ENCODE assay signal across 12 cellular contexts in genomic region chr17:61393550-61393903, GRCh38. TPM values are rescaled to one million over a fixed set of nuclear protein-coding genes. Genes with fewer than 3 reads are reported as not detected.
DNase-seq lines count a peak whose midpoint lies in the region; ATAC-seq, FAIRE-seq and TF ChIP-seq lines count a peak whose summit lies in the region.
"Had no signal": no experiment of that assay in that cellular context is flagged by ENCODE, and none has a peak within 500 bp of the region (broad histone marks: within the 10 kb centered on the region; RNA-seq: fewer than 3 reads in every experiment).

No MANE protein-coding gene starts in this region.

- ATAC-seq in IMR-90 (ENCODE audit: low read depth) (no peak), HG02840 (IDR thresholded peaks at IDR 0.05; ENCODE audit: low FRiP score, unreplicated experiment) (no peak)

- peak overlapping the region; percentile 14; the same call in 1 of the 2 replicates for H3K14ac ChIP-seq in IMR-90 (replicated peaks; ENCODE audit: low read depth, low read length)

- WGBS in IMR-90 (ENCODE audit: extremely low coverage in 2 of 2, insufficient read length in 1 of 2), 2 experiments = no CpG with 5 or more reads among the region's 3 CpGs

- no peak overlapping the region for H3K56ac ChIP-seq in IMR-90 (ENCODE audit: extremely low read depth, insufficient read depth, low read length)

- H3K4me1 ChIP-seq in DOHH2 (ENCODE audit: control insufficient read depth, low read length) (no peaks in the 10 kb centered on the region), IMR-90 (ENCODE audit: control insufficient read depth, insufficient read depth, low read length) (peaks cover 26% of the 10 kb centered on the region), astrocyte (ENCODE audit: insufficient read depth, low read length) (peaks cover 13% of the 10 kb centered on the region), uterus (peaks cover 0 to 15% of the 10 kb centered on the region in 2 donors)

- peak overlapping the region; percentile 44 for H2BK5ac ChIP-seq in IMR-90 (ENCODE audit: low read depth, low read length, poor library complexity, severe bottlenecking)

- DNase-seq in IMR-90 (peak; percentile 18), astrocyte (ENCODE audit: low read depth) (no peak), NCI-H187 treated with DMSO at 0.1 percent for 48 hours (lab: John Stamatoyannopoulos, UW) (no peak), erythroblast (lab: John Stamatoyannopoulos, UW) (no peak), uterus (no peak)
- DNase-seq: activated CD4-positive, alpha-beta T cell treated with anti-CD3 and anti-CD28 coated beads, Interleukin-2, amount 50 U/mL, for 1 hour; hippocampal formation; NCI-H226 had no signal

- peak overlapping the region; percentile 97 for H3K23ac ChIP-seq in IMR-90 (ENCODE audit: low read depth, low read length)

- H3K27ac ChIP-seq in DOHH2 (ENCODE audit: low read depth, low read length) = no peak overlapping the region
- H3K27ac ChIP-seq in IMR-90 (ENCODE audit: insufficient read depth, low read length) = peak overlapping the region; percentile 26
- no peak overlapping the region for H3K27ac ChIP-seq in astrocyte (ENCODE audit: low read depth, low read length)
- peak overlapping the region in 1 of 2 donors; percentile 35 for H3K27ac ChIP-seq in uterus
- H3K27ac ChIP-seq: neutrophil had no signal

- dilution Hi-C loops in IMR-90 (cut with HindIII; ENCODE audit: low sequenced_read_pairs, unreplicated experiment) = no loop called here

- H4K91ac ChIP-seq in IMR-90 (ENCODE audit: insufficient read depth, low read depth, low read length) = peak overlapping the region; percentile 45; the same call in 1 of the 2 replicates

- H3K18ac ChIP-seq in IMR-90 (ENCODE audit: low read depth, low read length) = peak overlapping the region; percentile 10; the same call in 1 of the 2 replicates

- peaks cover 66% of the 10 kb centered on the region for H3K27me3 Mint-ChIP-seq in astrocyte (ENCODE audit: low read depth, unreplicated experiment)
- peaks cover 50% of the 10 kb centered on the region for H3K27me3 Mint-ChIP-seq in nephron (ENCODE audit: low read depth)

- no peaks in the 10 kb centered on the region for H3K9me2 ChIP-seq in DOHH2 (replicated peaks; ENCODE audit: control insufficient read depth, low read length)

- no peak for FAIRE-seq in astrocyte (lab: Jason Lieb, UNC)

- H3K27me3 ChIP-seq in DOHH2 (ENCODE audit: control insufficient read depth, low read length) = peaks cover 2% of the 10 kb centered on the region; the same call in 1 of the 2 replicates
- no peaks in the 10 kb centered on the region for H3K27me3 ChIP-seq in IMR-90 (ENCODE audit: control insufficient read depth, insufficient read depth, low read length)
- peaks cover 20% of the 10 kb centered on the region for H3K27me3 ChIP-seq in astrocyte (ENCODE audit: insufficient read depth, low read length)
- H3K27me3 ChIP-seq in uterus = peaks cover 0 to 10% of the 10 kb centered on the region in 2 donors

- H3K4me2 ChIP-seq in DOHH2 (ENCODE audit: low read length) = no peak overlapping the region
- no peak overlapping the region; the same call in 1 of the 2 replicates for H3K4me2 ChIP-seq in IMR-90 (ENCODE audit: low read depth, low read length)
- H3K4me2 ChIP-seq in astrocyte (ENCODE audit: low read length) = no peak overlapping the region

- peak; percentile 51 for TF ChIP-seq CTCF in DOHH2 (IDR thresholded peaks at IDR 0.05; ENCODE audit: low read depth, low read length, poor library complexity, severe bottlenecking)
- TF ChIP-seq CTCF in IMR-90 (conservative IDR thresholded peaks at IDR 0.05; ENCODE audit: low read depth, low read length) = peak; percentile 43
- TF ChIP-seq CTCF in astrocyte (IDR thresholded peaks at IDR 0.05; ENCODE audit: insufficient read depth, low read depth, low read length) = peak; percentile 5
- peak in 2 of 3 experiments; percentile 11 to 14 for TF ChIP-seq CTCF in nephron (IDR thresholded peaks at IDR 0.05; ENCODE audit: unreplicated experiment in 3 of 3)
- no peak for TF ChIP-seq CTCF in uterus (IDR thresholded peaks at IDR 0.05)

- no peaks in the 10 kb centered on the region for H3K79me2 ChIP-seq in DOHH2 (ENCODE audit: control insufficient read depth, low read length)
- peaks cover 8% of the 10 kb centered on the region for H3K79me2 ChIP-seq in astrocyte (ENCODE audit: insufficient read depth, low read length)

- in situ Hi-C loops in IMR-90 (cut with MboI; ENCODE audit: low sequenced_read_pairs) = loop anchor here (5.0 kb wide), 3 partner anchors 81 to 391 kb away; no protein-coding TSS in a partner anchor

- no peaks in the 10 kb centered on the region for H3F3A ChIP-seq in DOHH2 (ENCODE audit: control insufficient read depth, insufficient read depth)

- H3K79me1 ChIP-seq in IMR-90 (ENCODE audit: low read depth in 1 of 2, low read length in 2 of 2) = peaks cover 6 to 72% of the 10 kb centered on the region in 2 experiments

- POLR2A ChIA-PET in IMR-90 (lab: Charles Lee; ENCODE audit: unreplicated experiment) = interaction anchor here (0.9 to 1.1 kb wide), 2 partner anchors 84 to 175 kb away, joined by 3 to 4 read pairs; no protein-coding TSS in a partner anchor

- H3K36me3 Mint-ChIP-seq in astrocyte (ENCODE audit: low read depth, unreplicated experiment) (peaks cover 4% of the 10 kb centered on the region), nephron (ENCODE audit: low read depth) (peaks cover 10% of the 10 kb centered on the region)

- H3K4ac ChIP-seq in IMR-90 (ENCODE audit: low read depth, low read length) = peak overlapping the region; percentile 100

- peak overlapping the region in 1 of 2 experiments; percentile 89; a peak in 2 of 4 replicates for H4K8ac ChIP-seq in IMR-90 (ENCODE audit: low read depth in 2 of 2, low read length in 2 of 2)

- H3K9me1 ChIP-seq in IMR-90 (ENCODE audit: insufficient read depth, low read length) = peaks cover 27% of the 10 kb centered on the region

- peak overlapping the region; percentile 65 for H2AK9ac ChIP-seq in IMR-90 (replicated peaks; ENCODE audit: low read depth, low read length, poor library complexity)

- TF ChIP-seq RAD21 in IMR-90 (IDR thresholded peaks at IDR 0.05; ENCODE audit: low read length) = peak; percentile 16; the same call in 1 of the 2 replicates

- no peak overlapping the region for H3K27ac Mint-ChIP-seq in astrocyte (ENCODE audit: unreplicated experiment)
- peak overlapping the region in 2 of 3 experiments; percentile 87 to 93 for H3K27ac Mint-ChIP-seq in nephron

- TF ChIP-seq POLR2A in IMR-90 (IDR thresholded peaks at IDR 0.05; ENCODE audit: low read depth, low read length) (no peak), erythroblast (IDR thresholded peaks at IDR 0.05; ENCODE audit: low read length) (no peak), uterus (IDR thresholded peaks at IDR 0.05) (no peak)

- CTCF ChIA-PET in IMR-90 (lab: Yijun Ruan, JAX) = interaction anchor here (2.0 kb wide), 1 partner anchor 392 kb away, joined by 10 read pairs; no protein-coding TSS in a partner anchor

- H3K4me3 Mint-ChIP-seq in astrocyte (ENCODE audit: unreplicated experiment) (no peak overlapping the region), nephron (no peak overlapping the region)

- no peak overlapping the region for H3K9ac ChIP-seq in IMR-90 (ENCODE audit: low read depth, low read length)
- no peak overlapping the region for H3K9ac ChIP-seq in astrocyte (ENCODE audit: low read length)

- H4K20me1 ChIP-seq in DOHH2 (ENCODE audit: control insufficient read depth, insufficient read depth, low read depth, low read length) (no peaks in the 10 kb centered on the region), IMR-90 (ENCODE audit: insufficient read depth, low read length) (peaks cover 7% of the 10 kb centered on the region), astrocyte (ENCODE audit: insufficient read depth, low read length) (no peaks in the 10 kb centered on the region)

- H3K9me3 ChIP-seq in DOHH2 (ENCODE audit: control insufficient read depth, insufficient read depth, low read length) = no peaks in the 10 kb centered on the region
- no peaks in the 10 kb centered on the region for H3K9me3 ChIP-seq in IMR-90 (ENCODE audit: control insufficient read depth, insufficient read depth, low read length)
- no peaks in the 10 kb centered on the region for H3K9me3 ChIP-seq in astrocyte (ENCODE audit: insufficient read depth, low read depth, low read length)
- no peaks in the 10 kb centered on the region for H3K9me3 ChIP-seq in uterus
- H3K9me3 ChIP-seq: neutrophil had no signal

- H4K5ac ChIP-seq in IMR-90 (ENCODE audit: low read depth, low read length) = no peak overlapping the region

- no peak overlapping the region for H2AFZ ChIP-seq in IMR-90 (replicated peaks; ENCODE audit: low read length, poor library complexity)
- no peak overlapping the region for H2AFZ ChIP-seq in astrocyte (ENCODE audit: low read depth, low read length)

- peaks cover 4% of the 10 kb centered on the region for H3K4me1 Mint-ChIP-seq in astrocyte (ENCODE audit: low read depth, unreplicated experiment)
- H3K4me1 Mint-ChIP-seq in nephron = peaks cover 67% of the 10 kb centered on the region

- peak overlapping the region; percentile 98 for H2AK5ac ChIP-seq in IMR-90 (ENCODE audit: low read depth, low read length)

- 0 out of 3 replicates have a peak overlapping the region, but pooled peaks have one; percentile 77 for H2BK15ac ChIP-seq in IMR-90 (ENCODE audit: low read depth, low read length)

- H2BK20ac ChIP-seq in IMR-90 (ENCODE audit: low read depth, low read length) = peak overlapping the region; percentile 15

- H3K9me3 Mint-ChIP-seq in astrocyte (ENCODE audit: unreplicated experiment) (peaks cover 28% of the 10 kb centered on the region), nephron (no peaks in the 10 kb centered on the region)

- BruUV-seq in IMR-90 (replicated peaks; lab: Mats Ljungman, UMichigan) = no TSS peak

- peak overlapping the region; percentile 96 for H2BK120ac ChIP-seq in IMR-90 (ENCODE audit: low read depth, low read length)

- H3K36me3 ChIP-seq in DOHH2 (ENCODE audit: control insufficient read depth, low read length) (no peaks in the 10 kb centered on the region), IMR-90 (ENCODE audit: control insufficient read depth, insufficient read depth, low read length) (peaks cover 6% of the 10 kb centered on the region; the same call in 1 of the 2 replicates), astrocyte (ENCODE audit: insufficient read depth, low read length) (no peaks in the 10 kb centered on the region), uterus (no peaks in the 10 kb centered on the region)

- H3K4me3 ChIP-seq in DOHH2 (ENCODE audit: low read length) (no peak overlapping the region), IMR-90 (ENCODE audit: insufficient read depth, low read depth, low read length) (no peak overlapping the region), astrocyte (ENCODE audit: insufficient read depth, low read depth, low read length) (no peak overlapping the region), uterus (no peak overlapping the region)

- intact Hi-C loops in IMR-90 (cut with micrococcal nuclease) (loop anchor here (10.0 kb wide), 1 partner anchor 489 kb away; no protein-coding TSS in a partner anchor), uterus (cut with DNase I; ENCODE audit: low total_unique reads) (loop anchor here (10.0 kb wide), 1 partner anchor 389 kb away; no protein-coding TSS in a partner anchor)

RNA-seq across cellular contexts. Expression of gene TBX2, which starts 6.1 kb away (rescaled TPM):
- 20.1 and 23.6 TPM in 2 replicates for total RNA-seq in IMR-90 (2012; rRNA removed)
- polyA plus RNA-seq in IMR-90 (2012; rRNA removed) = 64.1 and 69.2 TPM in 2 replicates
- polyA plus RNA-seq in IMR-90 (2012; cell fraction: cytosol; rRNA removed) = 41.5 and 81.3 TPM in 2 replicates
- 159 and 319 TPM in 2 replicates for polyA plus RNA-seq in IMR-90 (2012; cell fraction: nucleus; rRNA removed; ENCODE audit: low replicate concordance)
- total RNA-seq in astrocyte = 0.50 and 0.53 TPM in 2 replicates
- 10 to 100 TPM in 3 of 4 donors, under 1 TPM in 1; 0.29 to 40.5 (median 27.4) TPM for total RNA-seq in uterus

RNA-seq across cellular contexts. Expression of gene TBX4, which starts 58.7 kb away (rescaled TPM):
- total RNA-seq in IMR-90 (2012; rRNA removed) (0.28 TPM in 1 of 2 replicates, not detected in the other), astrocyte (0.14 TPM in 1 of 2 replicates, not detected in the other), uterus (not detected)
- polyA plus RNA-seq in IMR-90 (2012; rRNA removed) = 0.05 TPM in 1 of 2 replicates, not detected in the other
- polyA plus RNA-seq in IMR-90 (2012; cell fraction: cytosol; rRNA removed) = 0.04 TPM in 1 of 2 replicates, not detected in the other
- polyA plus RNA-seq in IMR-90 (2012; cell fraction: nucleus; rRNA removed; ENCODE audit: low replicate concordance) = 0.12 and 0.23 TPM in 2 replicates

Comparison
In these comparisons a context has a peak if more than half of its experiments do, and no peak if none do; other contexts are left out.
1. CTCF ChIP-seq: peak in DOHH2 (single experiment), IMR-90 (single experiment), astrocyte (single experiment) and nephron (2 of 3); none in uterus (0 of 4).